In the genomic region with DNA sequence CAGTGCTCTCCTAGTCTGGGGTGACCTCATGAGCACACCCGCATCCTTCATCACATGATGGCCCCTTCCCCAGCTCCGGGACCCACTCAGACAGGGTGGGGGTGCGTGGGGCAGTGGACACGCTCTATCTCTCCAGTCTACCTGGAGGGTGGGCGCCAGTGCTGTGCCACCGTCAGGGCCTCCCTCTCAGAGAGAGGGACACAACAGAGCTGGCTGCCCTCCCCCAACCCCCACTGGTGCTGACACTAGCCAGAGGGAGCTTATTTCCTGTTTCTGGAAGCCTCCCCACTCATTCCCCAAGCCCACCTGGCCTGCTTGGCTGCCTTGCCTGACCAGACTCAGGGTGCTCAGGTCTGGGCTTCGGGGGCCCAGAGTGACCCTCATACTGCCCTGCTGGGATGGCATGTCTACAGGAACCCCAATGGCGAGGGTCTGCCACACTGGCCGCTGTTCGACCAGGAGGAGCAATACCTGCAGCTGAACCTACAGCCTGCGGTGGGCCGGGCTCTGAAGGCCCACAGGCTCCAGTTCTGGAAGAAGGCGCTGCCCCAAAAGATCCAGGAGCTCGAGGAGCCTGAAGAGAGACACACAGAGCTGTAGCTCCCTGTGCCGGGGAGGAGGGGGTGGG, we compare ENCODE assay signal across 1 cellular context.
TF ChIP-seq lines count a peak whose summit lies in the region.

No MANE protein-coding gene starts in this region.

TF ChIP-seq in H1, 55 proteins besides CTCF, POLR2A, EP300 and RAD21:
- no peak for TF ChIP-seq SP4 (IDR thresholded peaks at IDR 0.05; ENCODE audit: low read length)
- no peak for TF ChIP-seq CHD2 (IDR thresholded peaks at IDR 0.05; ENCODE audit: low read length)
- TF ChIP-seq JUND (IDR thresholded peaks at IDR 0.05; ENCODE audit: low read length): no peak
- TF ChIP-seq SAP30 (IDR thresholded peaks at IDR 0.05; ENCODE audit: insufficient read depth, insufficient replicate concordance, low read length): no peak
- TF ChIP-seq, protein P1, sequence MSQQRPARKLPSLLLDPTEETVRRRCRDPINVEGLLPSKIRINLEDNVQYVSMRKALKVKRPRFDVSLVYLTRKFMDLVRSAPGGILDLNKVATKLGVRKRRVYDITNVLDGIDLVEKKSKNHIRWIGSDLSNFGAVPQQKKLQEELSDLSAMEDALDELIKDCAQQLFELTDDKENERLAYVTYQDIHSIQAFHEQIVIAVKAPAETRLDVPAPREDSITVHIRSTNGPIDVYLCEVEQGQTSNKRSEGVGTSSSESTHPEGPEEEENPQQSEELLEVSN (IDR thresholded peaks at IDR 0.05): no peak
- TF ChIP-seq GABPA (IDR thresholded peaks at IDR 0.05; ENCODE audit: borderline replicate concordance, insufficient read depth, low read length): no peak
- TF ChIP-seq BRCA1 (IDR thresholded peaks at IDR 0.05; ENCODE audit: low read depth, low read length): no peak
